In genomic region chr3:170867143-170867542, GRCh38 we compare ENCODE assay signal across 11 cellular contexts. TPM values are rescaled to one million over a fixed set of nuclear protein-coding genes. Genes with fewer than 3 reads are reported as not detected.
DNase-seq lines count a peak whose midpoint lies in the region; ATAC-seq, FAIRE-seq and TF ChIP-seq lines count a peak whose summit lies in the region.
"Had no signal": no experiment of that assay in that cellular context is flagged by ENCODE, and none has a peak within 500 bp of the region (broad histone marks: within the 10 kb centered on the region; RNA-seq: fewer than 3 reads in every experiment).

No MANE protein-coding gene starts in this region.

- peak overlapping the region; percentile 93 for H3K9ac ChIP-seq in GM12878 (ENCODE audit: control insufficient read depth, insufficient read depth, low read length)

- H3K36me3 Mint-ChIP-seq in neural crest cell (ENCODE audit: low read depth), result peaks cover 28% of the 10 kb centered on the region

- in situ Hi-C loops in GM12878 (cut with MboI), result no loop called here

- DNase-seq in GM12892 (ENCODE audit: insufficient read length) (no peak), HT1080 (ENCODE audit: low read depth) (peak; percentile 45), GM12878 (ENCODE audit: low read depth, low spot score) (no peak), neural crest cell (ENCODE audit: low read depth, low spot score) (no peak), cortex of kidney (lab: John Stamatoyannopoulos, UW) (no peak), HK-2 (ENCODE audit: unreplicated experiment) (no peak), substantia nigra (lab: John Stamatoyannopoulos, UW) (no peak)
- DNase-seq: caudate nucleus, MV-4-11, T-helper 9 cell had no signal

- POLR2A ChIA-PET in GM12878 (lab: Charles Lee), result no interaction called here

- BruUV-seq in GM12878 (replicated peaks; lab: Mats Ljungman, UMichigan), result no TSS peak

- intact Hi-C loops in GM12878 (cut with micrococcal nuclease; ENCODE audit: unreplicated experiment), result loop anchor here (5.0 kb wide), 1 partner anchor 1095 kb away; the partner anchor contains the start of gene MYNN

- H3K79me2 ChIP-seq in GM12878 (ENCODE audit: control insufficient read depth, insufficient read depth, low read length), result peaks cover 32% of the 10 kb centered on the region

- TF ChIP-seq EP300 in GM12878 (IDR thresholded peaks at IDR 0.05; ENCODE audit: borderline replicate concordance in 1 of 2, control insufficient read depth in 1 of 2, low read depth in 2 of 2, low read length in 2 of 2), result no peak

- peak overlapping the region; percentile 82 for H3K4me3 Mint-ChIP-seq in neural crest cell

- no peak for TF ChIP-seq RAD21 in GM12878 (IDR thresholded peaks at IDR 0.05; ENCODE audit: insufficient read depth, low read depth, low read length)

- 0% methylated on average over 1 of the region's 1 CpG for WGBS in GM12878 (ENCODE audit: insufficient coverage, insufficient replicate concordance, low lambda C conversion rate, missing lambda C conversion rate)

- H3K27me3 ChIP-seq in GM12878 (replicated peaks in 1 of 2; ENCODE audit: control insufficient read depth in 2 of 2, insufficient read depth in 2 of 2, low read length in 1 of 2), result no peaks in the 10 kb centered on the region

- peak overlapping the region; percentile 12; the same call in 1 of the 2 replicates for H3K27ac ChIP-seq in GM12878 (ENCODE audit: control insufficient read depth, insufficient read depth)
- H3K27ac ChIP-seq in substantia nigra (ENCODE audit: low read depth, low read length, poor library complexity, severe bottlenecking), result no peak overlapping the region

- peak overlapping the region; percentile 87 for H3K4me2 ChIP-seq in GM12878 (ENCODE audit: control insufficient read depth, insufficient read depth)

- peak; percentile 24; the same call in 1 of the 2 replicates for TF ChIP-seq POLR2A in GM12892 (IDR thresholded peaks at IDR 0.05; ENCODE audit: low read depth, low read length)
- no peak for TF ChIP-seq POLR2A in GM12878 (IDR thresholded peaks at IDR 0.05; ENCODE audit: low read depth, low read length)

- RAD21 ChIA-PET in GM12878 (lab: Charles Lee; ENCODE audit: unreplicated experiment), result no interaction called here

- H3K27me3 Mint-ChIP-seq in neural crest cell (ENCODE audit: low read depth), result no peaks in the 10 kb centered on the region

- H4K20me1 ChIP-seq in GM12878 (ENCODE audit: control insufficient read depth, insufficient read depth), result no peaks in the 10 kb centered on the region; the same call in 1 of the 2 replicates

- SMC1A ChIA-PET in GM12878 (lab: Charles Lee; ENCODE audit: uncharacterized antibody, unreplicated experiment), result no interaction called here

- CTCF ChIA-PET in GM12878 (lab: Yijun Ruan, JAX), result interaction anchor here (0.7 kb wide), 1 partner anchor 57 kb away, joined by 3 read pairs; no protein-coding TSS in a partner anchor

- peaks cover 0 to 18% of the 10 kb centered on the region in 2 experiments; a peak in 2 of 4 replicates for H3K36me3 ChIP-seq in GM12878 (ENCODE audit: control insufficient read depth in 2 of 2, insufficient read depth in 2 of 2, low read length in 1 of 2)

- H3K9me3 Mint-ChIP-seq in neural crest cell, result no peaks in the 10 kb centered on the region

- H2AFZ ChIP-seq in GM12878 (ENCODE audit: control insufficient read depth, low read depth, low read length), result no peak overlapping the region

- H3K9me3 ChIP-seq in GM12878 (replicated peaks; ENCODE audit: control insufficient read depth, insufficient read depth, low read length), result no peaks in the 10 kb centered on the region; the same call in 2 of the 3 replicates

- H3K4me1 Mint-ChIP-seq in neural crest cell, result peaks cover 32% of the 10 kb centered on the region

- ATAC-seq in GM12878 (peak; percentile 40), HG03354 (IDR thresholded peaks at IDR 0.05; ENCODE audit: poor library complexity, severe bottlenecking, unreplicated experiment) (no peak)

- FAIRE-seq in GM12892 (lab: Jason Lieb, UNC) (no peak), GM12878 (lab: Jason Lieb, UNC) (no peak)

- TF ChIP-seq CTCF in GM12878 (IDR thresholded peaks at IDR 0.05 in 2 of 3, conservative IDR thresholded peaks at IDR 0.05 in 1 of 3; ENCODE audit: control insufficient read depth in 2 of 3, extremely low read depth in 1 of 3, insufficient read depth in 1 of 3, low read depth in 3 of 3, low read length in 3 of 3) (no peak), neural crest cell (conservative IDR thresholded peaks at IDR 0.05) (no peak)

- no peak overlapping the region for H3K27ac Mint-ChIP-seq in neural crest cell (ENCODE audit: unreplicated experiment)

- H3K4me1 ChIP-seq in GM12878 (ENCODE audit: control insufficient read depth, insufficient read depth, low read length), result no peaks in the 10 kb centered on the region; the same call in 1 of the 2 replicates

- peak overlapping the region; percentile 48 for H3K4me3 ChIP-seq in GM12878

TF ChIP-seq in GM12878, 131 proteins besides CTCF, POLR2A, EP300 and RAD21 (continues in another document):
- TF ChIP-seq IRF4 (IDR thresholded peaks at IDR 0.05; ENCODE audit: low read depth, low read length), result peak; percentile 27; the same call in 1 of the 2 replicates
- TF ChIP-seq PAX5 (IDR thresholded peaks at IDR 0.05; ENCODE audit: borderline replicate concordance, low read depth, low read length), result no peak
- TF ChIP-seq RELB (IDR thresholded peaks at IDR 0.05; ENCODE audit: low read depth), result no peak
- 0 out of 2 replicates have a peak, but pooled peaks have one; percentile 46 for TF ChIP-seq POLR2AphosphoS2 (IDR thresholded peaks at IDR 0.05; ENCODE audit: low read depth, low read length)
- TF ChIP-seq RUNX3 (IDR thresholded peaks at IDR 0.05; ENCODE audit: low read length), result 0 out of 2 replicates have a peak, but pooled peaks have one; percentile 12
- TF ChIP-seq ASH2L (IDR thresholded peaks at IDR 0.05; ENCODE audit: borderline replicate concordance, low read depth), result no peak

RNA-seq across cellular contexts. Expression of gene RPL22L1, which starts 2.9 kb away (rescaled TPM):
- polyA plus RNA-seq in GM12892 (2012; ENCODE audit: missing spikeins), result 675 TPM
- 337 and 467 TPM in 2 replicates for total RNA-seq in HT1080 (2014; rRNA removed; shearing (Covaris generic))
- 1,775 and 1,800 TPM in 2 replicates for polyA plus RNA-seq in HT1080 (2015; cell fraction: cytosol; rRNA removed)
- 643 and 722 TPM in 2 replicates for polyA plus RNA-seq in HT1080 (2015; cell fraction: nucleus; rRNA removed)
- 21.3 and 23.3 TPM in 2 replicates for total RNA-seq in GM12878 (2013; cell fraction: nucleolus; rRNA removed)
- total RNA-seq in GM12878 (2014; rRNA removed), result 203 and 260 TPM in 2 replicates
- total RNA-seq in GM12878 (2014; rRNA removed; fragmentation: Illumina TruSeq; extraction: Trizol), result 682 and 706 TPM in 2 replicates
- total RNA-seq in GM12878 (2021), result 318 and 357 TPM in 2 replicates
- polyA plus RNA-seq in GM12878 (2011; ENCODE audit: low read depth), result 478 TPM
- 262 and 457 TPM in 2 replicates for polyA plus RNA-seq in GM12878 (2011; rRNA removed)
- polyA plus RNA-seq in GM12878 (2011; cell fraction: cytosol; rRNA removed), result 72.9 and 90.7 TPM in 2 replicates
- 74.5 and 79.3 TPM in 2 replicates for polyA plus RNA-seq in GM12878 (2011; cell fraction: nucleus; rRNA removed)
- polyA plus RNA-seq in GM12878 (2012), result 326 and 432 TPM in 2 replicates
- 643 and 1,057 TPM in 2 replicates for polyA plus RNA-seq in GM12878 (2014; fragmentation: Illumina TruSeq; extraction: Trizol)
- 100 to 1,000 TPM; 690 to 803 TPM for polyA plus RNA-seq in GM12878 (2014; fragmentation: Nextera tagmentation; extraction: Ambion mirVana)
- 292 and 412 TPM in 2 replicates for polyA plus RNA-seq in GM12878 (2014; rRNA removed)
- 100 to 1,000 TPM; 387 to 432 TPM for polyA plus RNA-seq in GM12878 (2016; fragmentation: Nextera tagmentation; extraction: Ambion mirVana)
- polyA minus RNA-seq in GM12878 (2011; rRNA and poly(A)+ RNA removed), result 10.0 and 12.3 TPM in 2 replicates
- polyA minus RNA-seq in GM12878 (2011; cell fraction: cytosol; rRNA and poly(A)+ RNA removed), result 10.5 and 11.5 TPM in 2 replicates
- polyA minus RNA-seq in GM12878 (2011; cell fraction: nucleus; rRNA and poly(A)+ RNA removed), result 9.1 and 13.0 TPM in 2 replicates
- total RNA-seq in neural crest cell, result 89.6 and 89.7 TPM in 2 replicates

RNA-seq across cellular contexts. Expression of gene EIF5A2, which starts 41.3 kb away (rescaled TPM):
- polyA plus RNA-seq in GM12892 (2012; ENCODE audit: missing spikeins), result 1.5 TPM
- 30.6 and 33.3 TPM in 2 replicates for total RNA-seq in HT1080 (2014; rRNA removed; shearing (Covaris generic))
- polyA plus RNA-seq in HT1080 (2015; cell fraction: cytosol; rRNA removed), result 16.5 and 27.7 TPM in 2 replicates
- polyA plus RNA-seq in HT1080 (2015; cell fraction: nucleus; rRNA removed), result 9.9 and 13.2 TPM in 2 replicates
- 0.07 TPM in 1 of 2 replicates, not detected in the other for total RNA-seq in GM12878 (2013; cell fraction: nucleolus; rRNA removed)
- 0.44 and 1.4 TPM in 2 replicates for total RNA-seq in GM12878 (2014; rRNA removed)
- 0.76 and 1.3 TPM in 2 replicates for total RNA-seq in GM12878 (2014; rRNA removed; fragmentation: Illumina TruSeq; extraction: Trizol)
- 1.4 and 2.5 TPM in 2 replicates for total RNA-seq in GM12878 (2021)
- 0.29 TPM for polyA plus RNA-seq in GM12878 (2011; ENCODE audit: low read depth)
- polyA plus RNA-seq in GM12878 (2011; rRNA removed), result 1.8 and 3.6 TPM in 2 replicates
- 1.1 and 1.4 TPM in 2 replicates for polyA plus RNA-seq in GM12878 (2011; cell fraction: cytosol; rRNA removed)
- polyA plus RNA-seq in GM12878 (2011; cell fraction: nucleus; rRNA removed), result 0.27 and 1.2 TPM in 2 replicates
- polyA plus RNA-seq in GM12878 (2012), result 0.53 and 0.67 TPM in 2 replicates
- polyA plus RNA-seq in GM12878 (2014; fragmentation: Illumina TruSeq; extraction: Trizol), result 2.6 and 6.3 TPM in 2 replicates
- polyA plus RNA-seq in GM12878 (2014; fragmentation: Nextera tagmentation; extraction: Ambion mirVana), result 1 to 10 TPM; 2.2 to 2.8 TPM
- polyA plus RNA-seq in GM12878 (2014; rRNA removed), result 0.42 and 1.5 TPM in 2 replicates
- 1 to 10 TPM; 2.2 to 3.0 TPM for polyA plus RNA-seq in GM12878 (2016; fragmentation: Nextera tagmentation; extraction: Ambion mirVana)
- polyA minus RNA-seq in GM12878 (2011; rRNA and poly(A)+ RNA removed), result 1.4 and 2.9 TPM in 2 replicates
- polyA minus RNA-seq in GM12878 (2011; cell fraction: cytosol; rRNA and poly(A)+ RNA removed), result 0.80 and 0.94 TPM in 2 replicates
- 0.24 and 0.77 TPM in 2 replicates for polyA minus RNA-seq in GM12878 (2011; cell fraction: nucleus; rRNA and poly(A)+ RNA removed)
- 6.0 and 8.8 TPM in 2 replicates for total RNA-seq in neural crest cell
